Comparison of ENCODE assay signal across 8 cellular contexts in genomic region chr21:39183272-39184049, GRCh38. TPM values are rescaled to one million over a fixed set of nuclear protein-coding genes. Genes with fewer than 3 reads are reported as not detected.
DNase-seq lines count a peak whose midpoint lies in the region; ATAC-seq and TF ChIP-seq lines count a peak whose summit lies in the region.

PSMG1 (minus strand) TSS chr21:39183451; CDS start chr21:39183385, 66 bp downstream.

- H3K27me3 ChIP-seq in H7 (ENCODE audit: control insufficient read depth, insufficient read depth, low read length) (no peaks in the 10 kb centered on the region), Loucy (ENCODE audit: insufficient read depth, low read length, poor library complexity, severe bottlenecking) (no peaks in the 10 kb centered on the region), RWPE2 (ENCODE audit: insufficient read depth, poor library complexity, severe bottlenecking) (no peaks in the 10 kb centered on the region), fibroblast of lung (ENCODE audit: control insufficient read depth, insufficient read depth, low read length) (no peaks in the 10 kb centered on the region)
- H3K27me3 ChIP-seq in naive thymus-derived CD4-positive, alpha-beta T cell (ENCODE audit: control insufficient read depth in 2 of 2, insufficient read depth in 2 of 2, low read length in 2 of 2): no peaks in the 10 kb centered on the region

- ATAC-seq in RWPE2 (ENCODE audit: low read depth): peak; percentile 87
- peak; percentile 99 for ATAC-seq in naive thymus-derived CD4-positive, alpha-beta T cell
- ATAC-seq in stimulated activated memory B cell treated with anti-CD40 and anti-IgM and Interleukin-4, amounts not matched to agents 10 μg/mL and 1 μg/mL and 100 μg/mL, for 72 hours: peak; percentile 99

- intact Hi-C loops in activated T-helper 2 cell treated with anti-CD3 and anti-CD28 coated beads, Interferon-gamma antibody, Interleukin-2, Interleukin-4, amounts not matched to agents 10 μg/mL and 5 μg/mL and 100 μg/mL, durations not matched to agents 14 hours and 24 hours and 36 hours (cut with micrococcal nuclease): loop anchor here (1.0 to 10.0 kb wide), 8 partner anchors 129 to 1816 kb away; partner anchors contain the start of genes DYRK1A, HMGN1 and LCA5L
- intact Hi-C loops in naive thymus-derived CD4-positive, alpha-beta T cell (cut with micrococcal nuclease): loop anchor here (1.0 to 10.0 kb wide), 17 partner anchors 15 to 1919 kb away; partner anchors contain the start of genes DYRK1A (in 2 of the 2), ETS2 (in 2 of the 2), HMGN1 (in 2 of the 2) and LCA5L (in 2 of the 2)

- no peaks in the 10 kb centered on the region for H3F3A ChIP-seq in Loucy (ENCODE audit: low read depth)

- CTCF ChIA-PET in naive thymus-derived CD4-positive, alpha-beta T cell (lab: Charles Lee): interaction anchor here (0.7 to 1.2 kb wide), 2 partner anchors 13 to 415 kb away, joined by 3 to 4 read pairs; no protein-coding TSS in a partner anchor

- DNase-seq in ELF-1 (ENCODE audit: low read depth, low spot score) (peak; percentile 97), H7 (peak; percentile 94), RWPE2 (ENCODE audit: low spot score) (peak; percentile 91), fibroblast of lung (ENCODE audit: low read depth in 2 of 2) (peak; percentile 92 to 93)
- DNase-seq in activated T-helper 2 cell treated with anti-CD3 and anti-CD28 coated beads, Interferon-gamma antibody, Interleukin-2, Interleukin-4, amounts not matched to agents 10 μg/mL and 5 μg/mL and 100 μg/mL, durations not matched to agents 14 hours and 24 hours and 36 hours (ENCODE audit: low spot score): peak; percentile 92
- DNase-seq in naive thymus-derived CD4-positive, alpha-beta T cell: peak; percentile 89 to 96 (median 94)

- H3K27ac ChIP-seq in RWPE2 (ENCODE audit: poor library complexity, severe bottlenecking) (peak within 1 kb of the TSS; percentile 69), fibroblast of lung (ENCODE audit: insufficient read depth, low read length) (peak within 1 kb of the TSS; percentile 82)
- H3K27ac ChIP-seq in naive thymus-derived CD4-positive, alpha-beta T cell (ENCODE audit: low read depth, low read length): peak within 1 kb of the TSS; percentile 93

- no peaks in the 10 kb centered on the region for H3K9me2 ChIP-seq in Loucy (replicated peaks; ENCODE audit: low read depth, low read length)

- POLR2A ChIA-PET in naive thymus-derived CD4-positive, alpha-beta T cell (lab: Charles Lee): interaction anchor here (0.7 to 1.8 kb wide), 11 partner anchors 8 to 1619 kb away, joined by 3 to 15 read pairs (median 5); partner anchors contain the start of genes BRWD1 and HMGN1

- H2AFZ ChIP-seq in Loucy (ENCODE audit: low read length) (peak within 1 kb of the TSS; percentile 87), fibroblast of lung (ENCODE audit: low read length) (peak within 1 kb of the TSS; percentile 84)

- no peaks in the 10 kb centered on the region for H3K27me3 Mint-ChIP-seq in activated T-helper 2 cell treated with anti-CD3 and anti-CD28 coated beads, Interferon-gamma antibody, Interleukin-2, Interleukin-4, amounts not matched to agents 10 μg/mL and 5 μg/mL and 100 μg/mL, durations not matched to agents 14 hours and 24 hours and 36 hours (ENCODE audit: low read depth)
- no peaks in the 10 kb centered on the region for H3K27me3 Mint-ChIP-seq in naive thymus-derived CD4-positive, alpha-beta T cell
- no peaks in the 10 kb centered on the region for H3K27me3 Mint-ChIP-seq in stimulated activated memory B cell treated with anti-CD40 and anti-IgM and Interleukin-4, amounts not matched to agents 10 μg/mL and 1 μg/mL and 100 μg/mL, for 72 hours

- peak within 1 kb of the TSS; percentile 81 for H3K9ac ChIP-seq in Loucy (ENCODE audit: low read depth, low read length, poor library complexity, severe bottlenecking)
- H3K9ac ChIP-seq in fibroblast of lung (ENCODE audit: insufficient read depth, low read length): peak within 1 kb of the TSS; percentile 97

- no peaks in the 10 kb centered on the region; the same call in 1 of the 2 replicates for H3K36me3 ChIP-seq in H7 (replicated peaks; ENCODE audit: control insufficient read depth, insufficient read depth, low read length)
- H3K36me3 ChIP-seq in Loucy (ENCODE audit: insufficient read depth, low read length): 0 out of 2 replicates have a peak, but pooled peaks cover 4% of the 10 kb centered on the region
- H3K36me3 ChIP-seq in RWPE2 (ENCODE audit: low read depth): peaks cover 27% of the 10 kb centered on the region
- H3K36me3 ChIP-seq in fibroblast of lung (ENCODE audit: control insufficient read depth, insufficient read depth, low read length): no peaks in the 10 kb centered on the region
- H3K36me3 ChIP-seq in naive thymus-derived CD4-positive, alpha-beta T cell (ENCODE audit: control insufficient read depth in 2 of 3, insufficient read depth in 3 of 3, low read length in 3 of 3): peaks cover 0 to 11% (median 0%) of the 10 kb centered on the region in 3 experiments

- peaks cover 26% of the 10 kb centered on the region for H4K20me1 ChIP-seq in Loucy (ENCODE audit: insufficient read depth, low read length, poor library complexity, severe bottlenecking)
- H4K20me1 ChIP-seq in fibroblast of lung (ENCODE audit: control insufficient read depth, extremely low read depth, insufficient read depth, low read length): no peaks in the 10 kb centered on the region

- TF ChIP-seq CTCF in Loucy (conservative IDR thresholded peaks at IDR 0.05; ENCODE audit: low read length) (no peak), RWPE2 (IDR thresholded peaks at IDR 0.05; ENCODE audit: poor library complexity, severe bottlenecking) (no peak), fibroblast of lung (conservative IDR thresholded peaks at IDR 0.05 in 1 of 2, IDR thresholded peaks at IDR 0.05 in 1 of 2; ENCODE audit: low read depth in 1 of 2, low read length in 2 of 2) (no peak)

- H3K4me3 Mint-ChIP-seq in activated T-helper 2 cell treated with anti-CD3 and anti-CD28 coated beads, Interferon-gamma antibody, Interleukin-2, Interleukin-4, amounts not matched to agents 10 μg/mL and 5 μg/mL and 100 μg/mL, durations not matched to agents 14 hours and 24 hours and 36 hours (ENCODE audit: low read depth): peak within 1 kb of the TSS; percentile 99
- H3K4me3 Mint-ChIP-seq in naive thymus-derived CD4-positive, alpha-beta T cell: peak within 1 kb of the TSS; percentile 92 to 100 (median 97)
- peak within 1 kb of the TSS; percentile 90 for H3K4me3 Mint-ChIP-seq in stimulated activated memory B cell treated with anti-CD40 and anti-IgM and Interleukin-4, amounts not matched to agents 10 μg/mL and 1 μg/mL and 100 μg/mL, for 72 hours

- H3K9me3 ChIP-seq in Loucy (ENCODE audit: insufficient read depth, low read depth, low read length): no peaks in the 10 kb centered on the region
- H3K9me3 ChIP-seq in RWPE2 (ENCODE audit: severe bottlenecking): no peaks in the 10 kb centered on the region
- H3K9me3 ChIP-seq in fibroblast of lung (ENCODE audit: control insufficient read depth, insufficient read depth, low read depth, low read length): no peaks in the 10 kb centered on the region
- H3K9me3 ChIP-seq in naive thymus-derived CD4-positive, alpha-beta T cell (ENCODE audit: control insufficient read depth in 2 of 3, low read length in 3 of 3): no peaks in the 10 kb centered on the region

- peak within 1 kb of the TSS; percentile 94 for H3K4me2 ChIP-seq in Loucy (ENCODE audit: low read depth, low read length, poor library complexity, severe bottlenecking)
- H3K4me2 ChIP-seq in fibroblast of lung (ENCODE audit: extremely low read depth, insufficient read depth, low read length): peak within 1 kb of the TSS; percentile 79

- H3K79me2 ChIP-seq in Loucy (ENCODE audit: insufficient read depth, low read length) (peaks cover 61% of the 10 kb centered on the region), fibroblast of lung (ENCODE audit: control insufficient read depth, insufficient read depth, low read length) (peaks cover 19% of the 10 kb centered on the region)

- H3K27ac Mint-ChIP-seq in activated T-helper 2 cell treated with anti-CD3 and anti-CD28 coated beads, Interferon-gamma antibody, Interleukin-2, Interleukin-4, amounts not matched to agents 10 μg/mL and 5 μg/mL and 100 μg/mL, durations not matched to agents 14 hours and 24 hours and 36 hours: peak within 1 kb of the TSS; percentile 98
- peak within 1 kb of the TSS; percentile 88 to 98 (median 95) for H3K27ac Mint-ChIP-seq in naive thymus-derived CD4-positive, alpha-beta T cell
- H3K27ac Mint-ChIP-seq in stimulated activated memory B cell treated with anti-CD40 and anti-IgM and Interleukin-4, amounts not matched to agents 10 μg/mL and 1 μg/mL and 100 μg/mL, for 72 hours: peak within 1 kb of the TSS; percentile 88

- peaks cover 34% of the 10 kb centered on the region for H3K36me3 Mint-ChIP-seq in activated T-helper 2 cell treated with anti-CD3 and anti-CD28 coated beads, Interferon-gamma antibody, Interleukin-2, Interleukin-4, amounts not matched to agents 10 μg/mL and 5 μg/mL and 100 μg/mL, durations not matched to agents 14 hours and 24 hours and 36 hours (ENCODE audit: low read depth)
- H3K36me3 Mint-ChIP-seq in naive thymus-derived CD4-positive, alpha-beta T cell: peaks cover 0 to 20% (median 12%) of the 10 kb centered on the region in 5 donors
- no peaks in the 10 kb centered on the region for H3K36me3 Mint-ChIP-seq in stimulated activated memory B cell treated with anti-CD40 and anti-IgM and Interleukin-4, amounts not matched to agents 10 μg/mL and 1 μg/mL and 100 μg/mL, for 72 hours

- H3K4me1 ChIP-seq in Loucy (ENCODE audit: insufficient read depth, low read length, poor library complexity, severe bottlenecking) (peaks cover 45% of the 10 kb centered on the region), RWPE2 (ENCODE audit: insufficient read depth, poor library complexity, severe bottlenecking) (peaks cover 25% of the 10 kb centered on the region), fibroblast of lung (ENCODE audit: control insufficient read depth, extremely low read depth, insufficient read depth, low read length) (peaks cover 3% of the 10 kb centered on the region)
- peaks cover 9% of the 10 kb centered on the region in 2 donors for H3K4me1 ChIP-seq in naive thymus-derived CD4-positive, alpha-beta T cell (ENCODE audit: control insufficient read depth in 2 of 2, insufficient read depth in 2 of 2, low read length in 2 of 2)

- no peaks in the 10 kb centered on the region for H3K9me3 Mint-ChIP-seq in activated T-helper 2 cell treated with anti-CD3 and anti-CD28 coated beads, Interferon-gamma antibody, Interleukin-2, Interleukin-4, amounts not matched to agents 10 μg/mL and 5 μg/mL and 100 μg/mL, durations not matched to agents 14 hours and 24 hours and 36 hours
- peaks cover 0 to 2% (median 0%) of the 10 kb centered on the region in 11 donors for H3K9me3 Mint-ChIP-seq in naive thymus-derived CD4-positive, alpha-beta T cell
- H3K9me3 Mint-ChIP-seq in stimulated activated memory B cell treated with anti-CD40 and anti-IgM and Interleukin-4, amounts not matched to agents 10 μg/mL and 1 μg/mL and 100 μg/mL, for 72 hours: no peaks in the 10 kb centered on the region

- H3K4me1 Mint-ChIP-seq in activated T-helper 2 cell treated with anti-CD3 and anti-CD28 coated beads, Interferon-gamma antibody, Interleukin-2, Interleukin-4, amounts not matched to agents 10 μg/mL and 5 μg/mL and 100 μg/mL, durations not matched to agents 14 hours and 24 hours and 36 hours (ENCODE audit: low read depth): peaks cover 57% of the 10 kb centered on the region
- peaks cover 28 to 78% (median 52%) of the 10 kb centered on the region in 7 donors for H3K4me1 Mint-ChIP-seq in naive thymus-derived CD4-positive, alpha-beta T cell
- peaks cover 45% of the 10 kb centered on the region for H3K4me1 Mint-ChIP-seq in stimulated activated memory B cell treated with anti-CD40 and anti-IgM and Interleukin-4, amounts not matched to agents 10 μg/mL and 1 μg/mL and 100 μg/mL, for 72 hours

- H3K4me3 ChIP-seq in H7 (ENCODE audit: insufficient read depth, low read depth, low read length) (peak within 1 kb of the TSS; percentile 93), Loucy (ENCODE audit: low read length, poor library complexity, severe bottlenecking) (peak within 1 kb of the TSS; percentile 88), RWPE2 (ENCODE audit: severe bottlenecking) (peak within 1 kb of the TSS; percentile 81), fibroblast of lung (replicated peaks in 1 of 4; ENCODE audit: control extremely low read depth in 1 of 4, insufficient read depth in 1 of 4, low read depth in 3 of 4, low read length in 4 of 4) (peak within 1 kb of the TSS; percentile 76 to 92 (median 80))
- H3K4me3 ChIP-seq in naive thymus-derived CD4-positive, alpha-beta T cell (ENCODE audit: low read length): peak within 1 kb of the TSS; percentile 86

RNA-seq across cellular contexts. Expression of gene PSMG1, which starts in this region (rescaled TPM):
- 74.1 and 88.8 TPM in 2 replicates for total RNA-seq in H7 (2014; rRNA removed; shearing (Covaris generic))
- 79.7 and 85.2 TPM in 2 replicates for total RNA-seq in activated T-helper 2 cell treated with anti-CD3 and anti-CD28 coated beads, Interferon-gamma antibody, Interleukin-2, Interleukin-4, amounts not matched to agents 10 μg/mL and 5 μg/mL and 100 μg/mL, durations not matched to agents 14 hours and 24 hours and 36 hours
- 53.4 and 55.5 TPM in 2 replicates for total RNA-seq in fibroblast of lung
- 62.3 and 69.5 TPM in 2 replicates for polyA plus RNA-seq in fibroblast of lung
- 56.9 and 67.9 TPM in 2 replicates for polyA plus RNA-seq in fibroblast of lung (2012)
- 1.3 and 4.5 TPM in 2 replicates for polyA minus RNA-seq in fibroblast of lung (ENCODE audit: low replicate concordance)
- 10 to 100 TPM in 4 of 5 experiments, 1 to 10 TPM in 1; 9.8 to 62.5 (median 16.9) TPM for total RNA-seq in naive thymus-derived CD4-positive, alpha-beta T cell
- 10 to 100 TPM; 46.2 to 48.2 TPM for polyA plus RNA-seq in naive thymus-derived CD4-positive, alpha-beta T cell

Comparison
In these comparisons a context has a peak if more than half of its experiments do, and no peak if none do; other contexts are left out.
1. Peak in every context shown above with its lines: DNase-seq, ATAC-seq, H3K4me3 ChIP-seq and H3K27ac ChIP-seq.